Comparison of ENCODE assay signal across 28 cellular contexts in genomic region chr5:108220834-108221233, GRCh38.
"Had no signal": no experiment of that assay in that cellular context is flagged by ENCODE, and none has a peak within 500 bp of the region (broad histone marks: within the 10 kb centered on the region; RNA-seq: fewer than 3 reads in every experiment).

No MANE protein-coding gene starts in this region.

- FAIRE-seq: small intestine had no signal

- H3K4me3 ChIP-seq: neural progenitor cell, ovary, psoas muscle, right lobe of liver, sigmoid colon, spleen, suprapubic skin, testis, tibial artery, transverse colon, upper lobe of right lung, uterus had no signal

- H3K27ac ChIP-seq: neural progenitor cell, ovary, parathyroid adenoma, psoas muscle, right lobe of liver, sigmoid colon, spleen, suprapubic skin, testis, tibial artery, transverse colon, upper lobe of right lung, uterus had no signal

- H3K4me1 ChIP-seq: parathyroid adenoma, psoas muscle, right lobe of liver, sigmoid colon, spleen, suprapubic skin, testis, tibial artery, transverse colon, upper lobe of right lung had no signal

- H2AFZ ChIP-seq: neural progenitor cell, parathyroid adenoma had no signal

- DNase-seq: naive thymus-derived CD4-positive, alpha-beta T cell; natural killer cell; occipital lobe; ovary; posterior cingulate gyrus; psoas muscle; right lobe of liver; sigmoid colon; small intestine; spleen; stimulated activated CD4-positive, alpha-beta T cell treated with anti-CD3 and anti-CD28 coated beads, Interleukin-12 subunit alpha, Interleukin-12 subunit beta, amount 100 ng/mL, for 4 hours; stimulated activated CD4-positive, alpha-beta T cell treated with anti-CD3 and anti-CD28 coated beads, Interleukin-1b, Interleukin-23, amount 100 ng/mL, for 48 hours; stimulated activated CD4-positive, alpha-beta T cell treated with anti-CD3 and anti-CD28 coated beads, Interleukin-4, amount 100 ng/mL, for 1 hour; stimulated activated CD4-positive, alpha-beta T cell treated with anti-CD3 and anti-CD28 coated beads, Interleukin-4, amount 100 ng/mL, for 4 hours; stimulated activated CD8-positive, alpha-beta memory T cell treated with anti-CD3 and anti-CD28 coated beads, Interleukin-4, amount 100 ng/mL, for 48 hours; stimulated activated naive CD4-positive, alpha-beta T cell; stimulated activated naive CD8-positive, alpha-beta T cell treated with anti-CD3 and anti-CD28 coated beads, Interleukin-15, amount 100 ng/mL, for 72 hours; stimulated activated naive CD8-positive, alpha-beta T cell treated with anti-CD3 and anti-CD28 coated beads, Interleukin-15, Interleukin-2, amounts not matched to agents 100 U/mL and 50 U/mL, for 24 hours; substantia nigra; testis; tibial artery; transverse colon; upper lobe of right lung; uterus had no signal

- H3K36me3 ChIP-seq: neural progenitor cell, ovary, right lobe of liver, sigmoid colon, suprapubic skin, upper lobe of right lung, uterus had no signal

- H3K27me3 ChIP-seq: neural progenitor cell, ovary, right lobe of liver, sigmoid colon, spleen, suprapubic skin, testis, tibial artery, transverse colon, upper lobe of right lung, uterus had no signal

- H3K9me3 ChIP-seq: ovary, psoas muscle, right lobe of liver, sigmoid colon, suprapubic skin, testis, tibial artery, transverse colon, upper lobe of right lung, uterus had no signal

- H3K9ac ChIP-seq: neural progenitor cell, parathyroid adenoma had no signal

- ATAC-seq: naive thymus-derived CD4-positive, alpha-beta T cell; natural killer cell; psoas muscle; right lobe of liver; stimulated activated memory B cell treated with anti-CD40 and anti-IgM and Interleukin-4, amounts not matched to agents 10 μg/mL and 1 μg/mL and 100 μg/mL, for 72 hours; stimulated activated naive CD8-positive, alpha-beta T cell treated with anti-CD3 and anti-CD28 coated beads, Interleukin-15, amount 100 ng/mL, for 72 hours; stimulated activated naive CD8-positive, alpha-beta T cell treated with anti-CD3 and anti-CD28 coated beads, Interleukin-15, Interleukin-2, amounts not matched to agents 100 U/mL and 50 U/mL, for 24 hours; upper lobe of right lung had no signal

- H3K79me2 ChIP-seq: parathyroid adenoma had no signal

- H3K4me2 ChIP-seq: neural progenitor cell had no signal
